In the genomic region with DNA sequence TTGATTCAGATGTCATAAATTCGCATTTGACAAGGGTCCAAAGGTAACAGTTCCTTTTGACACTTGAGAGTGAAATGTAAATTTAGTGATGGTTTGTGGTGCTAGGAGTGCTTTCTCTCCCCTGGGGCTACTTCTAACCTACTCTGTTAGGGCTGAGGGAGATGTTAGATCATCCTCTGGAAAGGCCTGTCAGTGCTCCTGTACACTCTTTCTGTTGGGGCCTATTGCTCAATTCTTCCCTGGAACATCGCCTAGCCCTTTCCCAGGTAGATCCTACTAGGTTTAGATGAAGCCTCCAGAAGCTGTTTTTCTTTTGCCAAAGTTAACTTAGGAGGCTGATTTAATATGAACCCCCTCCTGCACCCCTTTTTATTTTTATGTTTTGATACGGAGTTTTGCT, we compare ENCODE assay signal across 8 cellular contexts. TPM values are rescaled to one million over a fixed set of nuclear protein-coding genes. Genes with fewer than 3 reads are reported as not detected.
DNase-seq lines count a peak whose midpoint lies in the region; ATAC-seq and TF ChIP-seq lines count a peak whose summit lies in the region.

No MANE protein-coding gene starts in this region.

- peak overlapping the region; percentile 56 for H3K9ac ChIP-seq in OCI-LY1 (ENCODE audit: low read length)

- no peak for TF ChIP-seq EP300 in esophagus muscularis mucosa (IDR thresholded peaks at IDR 0.05)

- H3K9me3 Mint-ChIP-seq in activated CD4-positive, alpha-beta T cell treated with anti-CD3 and anti-CD28 coated beads, Interleukin-2, amount 10 ng/mL, durations not matched to agents 7 days and 5 days: no peaks in the 10 kb centered on the region

- no peaks in the 10 kb centered on the region for H3K9me3 ChIP-seq in OCI-LY1 (ENCODE audit: low read length)
- H3K9me3 ChIP-seq in esophagus muscularis mucosa: no peaks in the 10 kb centered on the region

- CTCF ChIA-PET in activated CD4-positive, alpha-beta T cell treated with anti-CD3 and anti-CD28 coated beads, Interleukin-2, amount 10 ng/mL, durations not matched to agents 7 days and 5 days (lab: Charles Lee): no interaction called here

- no peak for ATAC-seq in GM21576 (IDR thresholded peaks at IDR 0.05; ENCODE audit: unreplicated experiment)

- H3K27me3 ChIP-seq in OCI-LY1 (ENCODE audit: insufficient read depth, low read length) (no peaks in the 10 kb centered on the region), esophagus muscularis mucosa (no peaks in the 10 kb centered on the region)

- peaks cover 21% of the 10 kb centered on the region for H3K4me1 Mint-ChIP-seq in activated CD4-positive, alpha-beta T cell treated with anti-CD3 and anti-CD28 coated beads, Interleukin-2, amount 10 ng/mL, durations not matched to agents 7 days and 5 days

- no peaks in the 10 kb centered on the region for H3K27me3 Mint-ChIP-seq in activated CD4-positive, alpha-beta T cell treated with anti-CD3 and anti-CD28 coated beads, Interleukin-2, amount 10 ng/mL, durations not matched to agents 7 days and 5 days

- no peak for TF ChIP-seq POLR2A in esophagus muscularis mucosa (IDR thresholded peaks at IDR 0.05; ENCODE audit: low read depth)

- H3K79me2 ChIP-seq in OCI-LY1 (ENCODE audit: insufficient read depth, low read length): peaks cover 25% of the 10 kb centered on the region

- H3K9me2 ChIP-seq in OCI-LY1 (ENCODE audit: low read depth, low read length): no peaks in the 10 kb centered on the region

- no peak overlapping the region for H2AFZ ChIP-seq in OCI-LY1 (ENCODE audit: low read length)

- no peak for DNase-seq in activated CD4-positive, alpha-beta T cell treated with anti-CD3 and anti-CD28 coated beads, Interleukin-2, amount 10 ng/mL, durations not matched to agents 7 days and 5 days
- no peak for DNase-seq in activated CD4-positive, alpha-beta T cell treated with anti-CD3 and anti-CD28 coated beads for 4 hours
- no peak for DNase-seq in esophagus muscularis mucosa (ENCODE audit: extremely low spot score)
- DNase-seq in effector CD8-positive, alpha-beta T cell (lab: John Stamatoyannopoulos, UW): no peak
- no peak for DNase-seq in stimulated activated naive CD4-positive, alpha-beta T cell treated with Interleukin-2 at 50 U/mL for 16 hours (lab: John Stamatoyannopoulos, UW)

- 79% methylated on average over 3 of the region's 3 CpGs for WGBS in esophagus muscularis mucosa

- peak overlapping the region; percentile 85 for H3K27ac ChIP-seq in OCI-LY1 (ENCODE audit: low read depth, low read length, poor library complexity, severe bottlenecking)
- H3K27ac ChIP-seq in esophagus muscularis mucosa (replicated peaks in 1 of 4): peak overlapping the region; percentile 87 to 94 (median 92)
- peak overlapping the region; percentile 87 for H3K27ac ChIP-seq in temporal lobe (ENCODE audit: low read depth, low read length)

- 0 out of 2 replicates have a peak, but pooled peaks cover 3% of the 10 kb centered on the region for H3F3A ChIP-seq in OCI-LY1 (ENCODE audit: insufficient read depth, low read length)

- intact Hi-C loops in esophagus muscularis mucosa (cut with DNase I): loop anchor here (2.0 to 10.0 kb wide), 3 partner anchors 57 to 503 kb away; a partner anchor contains a TSS

- POLR2A ChIA-PET in activated CD4-positive, alpha-beta T cell treated with anti-CD3 and anti-CD28 coated beads, Interleukin-2, amount 10 ng/mL, durations not matched to agents 7 days and 5 days (lab: Charles Lee): no interaction called here

- H3K4me1 ChIP-seq in OCI-LY1 (ENCODE audit: insufficient read depth, low read length, severe bottlenecking) (peaks cover 26% of the 10 kb centered on the region), esophagus muscularis mucosa (peaks cover 20 to 22% (median 21%) of the 10 kb centered on the region in 4 donors)

- no peaks in the 10 kb centered on the region for H4K20me1 ChIP-seq in OCI-LY1 (ENCODE audit: insufficient read depth, low read length)

- TF ChIP-seq CTCF in OCI-LY1 (IDR thresholded peaks at IDR 0.05; ENCODE audit: low read length) (no peak), esophagus muscularis mucosa (IDR thresholded peaks at IDR 0.05) (no peak)

- H3K36me3 ChIP-seq in OCI-LY1 (ENCODE audit: insufficient read depth, low read length): peaks cover 15% of the 10 kb centered on the region
- peaks cover 10% of the 10 kb centered on the region in 4 donors for H3K36me3 ChIP-seq in esophagus muscularis mucosa

- H3K4me3 ChIP-seq in OCI-LY1 (ENCODE audit: low read depth, low read length, poor library complexity, severe bottlenecking) (peak overlapping the region; percentile 60), esophagus muscularis mucosa (peak overlapping the region in 2 of 4 donors; percentile 65 to 72)

- H3K4me3 Mint-ChIP-seq in activated CD4-positive, alpha-beta T cell treated with anti-CD3 and anti-CD28 coated beads, Interleukin-2, amount 10 ng/mL, durations not matched to agents 7 days and 5 days: peak overlapping the region; percentile 88

- peak overlapping the region; percentile 94 for H3K27ac Mint-ChIP-seq in activated CD4-positive, alpha-beta T cell treated with anti-CD3 and anti-CD28 coated beads, Interleukin-2, amount 10 ng/mL, durations not matched to agents 7 days and 5 days

- peak overlapping the region; percentile 75 for H3K4me2 ChIP-seq in OCI-LY1 (ENCODE audit: low read length)

- H3K36me3 Mint-ChIP-seq in activated CD4-positive, alpha-beta T cell treated with anti-CD3 and anti-CD28 coated beads, Interleukin-2, amount 10 ng/mL, durations not matched to agents 7 days and 5 days (ENCODE audit: low read depth): peaks cover 2% of the 10 kb centered on the region

RNA-seq across cellular contexts. Expression of a gene that starts 1.4 kb away (rescaled TPM):
- total RNA-seq in activated CD4-positive, alpha-beta T cell treated with anti-CD3 and anti-CD28 coated beads, Interleukin-2, amount 10 ng/mL, durations not matched to agents 7 days and 5 days: 10 to 100 TPM; 17.3 to 19.9 TPM
- total RNA-seq in esophagus muscularis mucosa: 10 to 100 TPM; 25.8 to 35.6 (median 31.4) TPM
- total RNA-seq in temporal lobe: 29.0 TPM

RNA-seq across cellular contexts. Expression of a gene that starts 55.4 kb away (rescaled TPM):
- total RNA-seq in activated CD4-positive, alpha-beta T cell treated with anti-CD3 and anti-CD28 coated beads, Interleukin-2, amount 10 ng/mL, durations not matched to agents 7 days and 5 days: 10 to 100 TPM; 62.1 to 69.2 TPM
- total RNA-seq in esophagus muscularis mucosa: 10 to 100 TPM; 18.7 to 25.3 (median 23.5) TPM
- total RNA-seq in temporal lobe: 27.3 TPM
